1 cellular context compared by ENCODE assay signal in the genomic region with DNA sequence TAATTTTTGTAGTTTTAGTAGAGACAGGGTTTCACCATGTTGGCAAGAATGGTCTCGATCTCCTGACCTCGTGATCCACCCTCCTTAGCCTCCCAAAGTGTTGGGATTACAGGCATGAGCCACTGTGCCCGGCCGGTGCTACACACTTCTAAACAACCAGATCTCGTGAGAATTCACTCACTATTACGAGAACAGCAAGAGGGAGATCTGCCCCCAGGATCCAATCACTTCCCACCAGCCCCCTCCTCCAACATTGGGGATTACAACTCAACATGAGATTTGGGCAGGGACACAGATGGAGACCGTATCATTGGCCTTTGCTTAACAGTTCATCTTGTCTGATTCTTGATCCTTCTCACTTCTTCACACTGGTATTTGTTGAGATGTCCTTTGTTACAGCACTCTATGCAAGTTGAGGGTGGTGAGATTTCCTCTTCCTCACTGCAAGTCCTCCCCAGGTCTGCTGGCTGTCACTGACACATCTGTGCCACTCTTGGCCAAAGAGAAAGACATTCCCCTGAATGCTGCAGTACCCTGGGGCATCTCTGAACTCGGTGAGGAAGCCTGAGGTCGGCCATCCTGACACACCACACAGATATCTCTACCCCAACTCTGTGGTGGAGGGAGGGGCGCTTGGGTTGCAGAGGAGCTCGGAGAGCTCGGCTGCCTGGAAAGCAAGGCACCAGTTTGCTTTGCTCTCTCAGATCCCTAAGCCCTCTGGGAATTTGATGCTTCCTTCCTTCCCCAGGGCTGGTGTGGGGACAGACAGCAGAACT.
TF ChIP-seq lines count a peak whose summit lies in the region.

No MANE protein-coding gene starts in this region.

TF ChIP-seq in SK-N-SH, 30 proteins besides CTCF, POLR2A, EP300 and RAD21 (continued from another document):
- TF ChIP-seq, protein P1, sequence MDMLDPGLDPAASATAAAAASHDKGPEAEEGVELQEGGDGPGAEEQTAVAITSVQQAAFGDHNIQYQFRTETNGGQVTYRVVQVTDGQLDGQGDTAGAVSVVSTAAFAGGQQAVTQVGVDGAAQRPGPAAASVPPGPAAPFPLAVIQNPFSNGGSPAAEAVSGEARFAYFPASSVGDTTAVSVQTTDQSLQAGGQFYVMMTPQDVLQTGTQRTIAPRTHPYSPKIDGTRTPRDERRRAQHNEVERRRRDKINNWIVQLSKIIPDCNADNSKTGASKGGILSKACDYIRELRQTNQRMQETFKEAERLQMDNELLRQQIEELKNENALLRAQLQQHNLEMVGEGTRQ (IDR thresholded peaks at IDR 0.05; ENCODE audit: borderline replicate concordance, low read depth, low read length), result no peak
- TF ChIP-seq, protein P2, sequence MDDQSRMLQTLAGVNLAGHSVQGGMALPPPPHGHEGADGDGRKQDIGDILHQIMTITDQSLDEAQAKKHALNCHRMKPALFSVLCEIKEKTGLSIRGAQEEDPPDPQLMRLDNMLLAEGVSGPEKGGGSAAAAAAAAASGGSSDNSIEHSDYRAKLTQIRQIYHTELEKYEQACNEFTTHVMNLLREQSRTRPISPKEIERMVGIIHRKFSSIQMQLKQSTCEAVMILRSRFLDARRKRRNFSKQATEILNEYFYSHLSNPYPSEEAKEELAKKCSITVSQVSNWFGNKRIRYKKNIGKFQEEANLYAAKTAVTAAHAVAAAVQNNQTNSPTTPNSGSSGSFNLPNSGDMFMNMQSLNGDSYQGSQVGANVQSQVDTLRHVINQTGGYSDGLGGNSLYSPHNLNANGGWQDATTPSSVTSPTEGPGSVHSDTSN (IDR thresholded peaks at IDR 0.05), result no peak
- TF ChIP-seq POLR2AphosphoS5 (IDR thresholded peaks at IDR 0.05; ENCODE audit: low read depth, low read length), result no peak
- TF ChIP-seq SMC3 (IDR thresholded peaks at IDR 0.05; ENCODE audit: low read depth, low read length), result no peak
- TF ChIP-seq MEF2A (IDR thresholded peaks at IDR 0.05; ENCODE audit: borderline replicate concordance, low read depth), result no peak
- TF ChIP-seq NFIC (IDR thresholded peaks at IDR 0.05; ENCODE audit: borderline replicate concordance), result no peak
- TF ChIP-seq MXI1 (IDR thresholded peaks at IDR 0.05; ENCODE audit: low read depth, low read length), result no peak
